In the genomic region with DNA sequence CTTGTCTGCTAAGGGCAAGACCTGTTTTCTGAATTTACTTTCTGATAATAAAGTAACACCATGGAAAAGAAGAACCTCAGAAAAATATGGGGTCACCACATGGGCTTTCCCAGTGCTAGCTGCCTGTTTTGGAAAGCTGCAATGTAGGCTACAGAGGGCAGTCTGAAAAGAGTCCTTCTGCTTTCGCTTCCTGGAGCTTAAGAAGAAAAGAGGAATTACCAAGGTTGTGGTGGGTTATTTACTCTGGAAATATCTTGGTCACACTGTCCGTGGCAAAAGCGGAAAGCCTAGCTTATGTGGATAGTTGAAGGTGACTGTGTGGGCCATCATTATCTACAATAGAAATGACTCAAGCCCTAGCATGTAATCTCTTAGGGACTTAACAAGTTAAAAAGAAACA, we compare ENCODE assay signal across 19 cellular contexts. TPM values are rescaled to one million over a fixed set of nuclear protein-coding genes. Genes with fewer than 3 reads are reported as not detected.
A peak's percentile ranks its signal among the peaks of the same experiment; 100 is the strongest.
DNase-seq lines count a peak whose midpoint lies in the region; ATAC-seq and TF ChIP-seq lines count a peak whose summit lies in the region.
"Had no signal": no experiment of that assay in that cellular context is flagged by ENCODE, and none has a peak within 500 bp of the region (broad histone marks: within the 10 kb centered on the region; RNA-seq: fewer than 3 reads in every experiment).

No MANE protein-coding gene starts in this region.

- H3K27ac ChIP-seq in prostate gland: peak overlapping the region; percentile 72 to 76
- H3K27ac ChIP-seq in thyroid gland: no peak overlapping the region
- H3K27ac ChIP-seq: C4-2B had no signal

- H3K4me1 Mint-ChIP-seq in CD14-positive monocyte: peaks cover 45% of the 10 kb centered on the region

- DNase-seq in CD14-positive monocyte (ENCODE audit: low spot score) (peak; percentile 63), OCI-M1 (lab: John Stamatoyannopoulos, UW) (peak; percentile 4), hippocampal formation (lab: John Stamatoyannopoulos, UW) (peak; percentile 12 to 56), prostate gland (ENCODE audit: low spot score) (no peak), thyroid gland (no peak), GM20000 (ENCODE audit: low spot score) (no peak)
- no peak for DNase-seq in activated CD4-positive, CD25-positive, alpha-beta regulatory T cell (lab: John Stamatoyannopoulos, UW)
- DNase-seq: activated CD4-positive, alpha-beta T cell treated with anti-CD3 and anti-CD28 coated beads, Interleukin-2, amount 50 U/mL, for 1 hour; activated gamma-delta T cell; effector CD4-positive, alpha-beta T cell; H7; NCI-H146; NCI-H2171 treated with DMSO at 0.1 percent for 48 hours; RPMI8226; small intestine; stimulated activated CD4-positive, alpha-beta T cell treated with anti-CD3 and anti-CD28 coated beads, Interleukin-4, amount 100 ng/mL, for 4 hours had no signal

- H3K27me3 Mint-ChIP-seq in CD14-positive monocyte (ENCODE audit: low read depth in 3 of 3): no peaks in the 10 kb centered on the region

- TF ChIP-seq POLR2A in prostate gland (IDR thresholded peaks at IDR 0.05) (no peak), thyroid gland (IDR thresholded peaks at IDR 0.05) (no peak)

- no peak for ATAC-seq in GM19397 (IDR thresholded peaks at IDR 0.05; ENCODE audit: unreplicated experiment)

- peaks cover 27 to 47% of the 10 kb centered on the region in 2 donors for H3K36me3 Mint-ChIP-seq in CD14-positive monocyte

- TF ChIP-seq CTCF in CD14-positive monocyte (IDR thresholded peaks at IDR 0.05) (no peak), prostate gland (IDR thresholded peaks at IDR 0.05) (no peak), thyroid gland (IDR thresholded peaks at IDR 0.05) (no peak), GM20000 (IDR thresholded peaks at IDR 0.05; ENCODE audit: extremely low read depth, missing control alignments) (no peak)

- H3K9me3 ChIP-seq in prostate gland (no peaks in the 10 kb centered on the region), thyroid gland (no peaks in the 10 kb centered on the region)
- H3K9me3 ChIP-seq: adrenal gland had no signal

- intact Hi-C loops in CD14-positive monocyte (cut with micrococcal nuclease): no loop called here
- intact Hi-C loops in prostate gland (cut with DNase I): loop anchor here (5.0 kb wide), 1 partner anchor 99 kb away; the partner anchor contains the start of gene PRKAR2A
- intact Hi-C loops in thyroid gland (cut with DNase I): no loop called here

- H3K27me3 ChIP-seq in prostate gland (replicated peaks; ENCODE audit: insufficient read depth) (no peaks in the 10 kb centered on the region), thyroid gland (no peaks in the 10 kb centered on the region)
- H3K27me3 ChIP-seq: adrenal gland had no signal

- peak overlapping the region; percentile 84 to 93 (median 90) for H3K27ac Mint-ChIP-seq in CD14-positive monocyte

- H3K4me3 ChIP-seq in prostate gland (no peak overlapping the region), thyroid gland (replicated peaks in 1 of 3) (no peak overlapping the region)
- H3K4me3 ChIP-seq: adrenal gland had no signal

- H3K36me3 ChIP-seq in prostate gland (peaks cover 0 to 5% of the 10 kb centered on the region in 2 donors), thyroid gland (peaks cover 17 to 21% of the 10 kb centered on the region in 2 donors)

- peak overlapping the region in 1 of 2 donors; percentile 61 for H3K4me3 Mint-ChIP-seq in CD14-positive monocyte

- H3K4me1 ChIP-seq in prostate gland (replicated peaks): peaks cover 11% of the 10 kb centered on the region
- peaks cover 0 to 7% of the 10 kb centered on the region in 2 donors for H3K4me1 ChIP-seq in thyroid gland

- WGBS in prostate gland: 89% methylated on average over 3 of the region's 3 CpGs
- 94 to 100% methylated on average over 3 of the region's 3 CpGs for WGBS in thyroid gland, 2 donors

- peaks cover 0 to 2% (median 0%) of the 10 kb centered on the region in 7 donors for H3K9me3 Mint-ChIP-seq in CD14-positive monocyte

RNA-seq across cellular contexts. Expression of gene IP6K2, which starts 31.7 kb away (rescaled TPM):
- polyA plus RNA-seq in CD14-positive monocyte: 10 to 100 TPM; 16.5 to 18.7 TPM
- total RNA-seq in prostate gland (100 to 1,000 TPM; 112 to 165 TPM), thyroid gland (100 to 1,000 TPM in 2 of 4 donors, 10 to 100 TPM in 2; 64.3 to 145 (median 93.0) TPM)

Comparison
In these comparisons a context has a peak if more than half of its experiments do, and no peak if none do; other contexts are left out.
1. DNase-seq: peak in CD14-positive monocyte (single experiment), OCI-M1 (single experiment) and hippocampal formation (2 of 2); none in prostate gland (single experiment), thyroid gland (0 of 2), GM20000 (single experiment) and activated CD4-positive, CD25-positive, alpha-beta regulatory T cell (0 of 4).
2. H3K27ac ChIP-seq: peak in prostate gland (2 of 2); none in thyroid gland (0 of 3).